15 cellular contexts compared by ENCODE assay signal in genomic region chr2:141959016-141959415, GRCh38.
DNase-seq lines count a peak whose midpoint lies in the region; ATAC-seq lines count a peak whose summit lies in the region.
"Had no signal": no experiment of that assay in that cellular context is flagged by ENCODE, and none has a peak within 500 bp of the region (broad histone marks: within the 10 kb centered on the region; RNA-seq: fewer than 3 reads in every experiment).

No MANE protein-coding gene starts in this region.

- no peak overlapping the region for H3K27ac Mint-ChIP-seq in naive thymus-derived CD8-positive, alpha-beta T cell
- H3K27ac Mint-ChIP-seq: B cell; CD4-positive, alpha-beta T cell; CD8-positive, alpha-beta T cell had no signal

- peaks cover 0 to 6% (median 0%) of the 10 kb centered on the region in 9 donors for H3K9me3 Mint-ChIP-seq in naive thymus-derived CD8-positive, alpha-beta T cell
- H3K9me3 Mint-ChIP-seq: CD8-positive, alpha-beta T cell had no signal

- no peaks in the 10 kb centered on the region for H3K4me1 Mint-ChIP-seq in naive thymus-derived CD8-positive, alpha-beta T cell
- H3K4me1 Mint-ChIP-seq: B cell had no signal

- POLR2A ChIA-PET in naive thymus-derived CD8-positive, alpha-beta T cell (lab: Charles Lee), result no interaction called here

- no peaks in the 10 kb centered on the region for H3K36me3 Mint-ChIP-seq in naive thymus-derived CD8-positive, alpha-beta T cell
- H3K36me3 Mint-ChIP-seq: CD8-positive, alpha-beta T cell had no signal

- ATAC-seq in naive thymus-derived CD8-positive, alpha-beta T cell, result no peak
- ATAC-seq: A549; CD8-positive, alpha-beta T cell; GM12878 had no signal

- H3K4me3 Mint-ChIP-seq in naive thymus-derived CD8-positive, alpha-beta T cell, result no peak overlapping the region
- H3K4me3 Mint-ChIP-seq: B cell; CD4-positive, alpha-beta T cell; CD8-positive, alpha-beta T cell had no signal

- no peaks in the 10 kb centered on the region for H3K27me3 Mint-ChIP-seq in naive thymus-derived CD8-positive, alpha-beta T cell
- H3K27me3 Mint-ChIP-seq: B cell; CD4-positive, alpha-beta T cell had no signal

- DNase-seq in G401 (ENCODE audit: low spot score) (peak; percentile 16), medulla oblongata (ENCODE audit: extremely low spot score) (peak; percentile 39), pons (ENCODE audit: low spot score) (peak; percentile 81), cerebellum (ENCODE audit: low spot score) (no peak)
- DNase-seq in naive thymus-derived CD8-positive, alpha-beta T cell, result no peak
- DNase-seq: AML-193; Caco-2; Calu3; CD4-positive, alpha-beta T cell; CD8-positive, alpha-beta T cell; DMS79 treated with DMSO at 0.1 percent for 48 hours; GDM1 had no signal

- in situ Hi-C loops in G401 (cut with HindIII; ENCODE audit: low sequenced_read_pairs), result no loop called here

Comparison
In these comparisons a context has a peak if more than half of its experiments do, and no peak if none do; other contexts are left out.
1. DNase-seq: peak in G401 (single experiment), medulla oblongata (single experiment) and pons (single experiment); none in naive thymus-derived CD8-positive, alpha-beta T cell (0 of 10) and cerebellum (single experiment).